ENCODE assay signal across 22 cellular contexts in genomic region chrX:133490955-133491354, GRCh38.
"Had no signal": no experiment of that assay in that cellular context is flagged by ENCODE, and none has a peak within 500 bp of the region (broad histone marks: within the 10 kb centered on the region; RNA-seq: fewer than 3 reads in every experiment).

No MANE protein-coding gene starts in this region.

- H3K27me3 ChIP-seq: colonic mucosa, esophagus squamous epithelium, gastrocnemius medialis, heart right ventricle, left lung had no signal

- H3K4me3 Mint-ChIP-seq: dendritic cell treated with granulocyte-macrophage colony-stimulating factor and Interleukin-4, amounts not matched to agents 40 ng/mL and 50 ng/mL, for 4 days; effector memory CD8-positive, alpha-beta T cell; endodermal cell; mesothelial cell of epicardium had no signal

- H3K36me3 Mint-ChIP-seq: mesothelial cell of epicardium had no signal

- H3K36me3 ChIP-seq: colonic mucosa, esophagus squamous epithelium, gastrocnemius medialis, heart right ventricle, left lung, lower lobe of right lung had no signal

- H3K4me3 ChIP-seq: colonic mucosa, esophagus squamous epithelium, gastrocnemius medialis, heart right ventricle, left lung, lower lobe of right lung had no signal

- H3K9me3 Mint-ChIP-seq: dendritic cell treated with granulocyte-macrophage colony-stimulating factor and Interleukin-4, amounts not matched to agents 40 ng/mL and 50 ng/mL, for 4 days; effector memory CD8-positive, alpha-beta T cell; mesothelial cell of epicardium had no signal

- ATAC-seq: effector memory CD8-positive, alpha-beta T cell; esophagus mucosa; gastrocnemius medialis; heart right ventricle; left lung; left ventricle myocardium superior; lower lobe of right lung had no signal

- H3K9me3 ChIP-seq: colonic mucosa, esophagus squamous epithelium, gastrocnemius medialis, heart right ventricle, left lung, lower lobe of right lung had no signal

- H3K27ac Mint-ChIP-seq: dendritic cell treated with granulocyte-macrophage colony-stimulating factor and Interleukin-4, amounts not matched to agents 40 ng/mL and 50 ng/mL, for 4 days; effector memory CD8-positive, alpha-beta T cell; endodermal cell; mesothelial cell of epicardium had no signal

- DNase-seq: colonic mucosa; cortex of kidney; effector CD8-positive, alpha-beta T cell; effector memory CD8-positive, alpha-beta T cell; endodermal cell; erythroblast; esophagus squamous epithelium; foreskin fibroblast; foreskin melanocyte; gastrocnemius medialis; glutamatergic neuron; head of caudate nucleus; heart right ventricle; hippocampal formation; left lung; left ventricle myocardium superior; lower lobe of right lung; mesenchymal stem cell had no signal

- H3K27ac ChIP-seq: colonic mucosa, epithelial cell of prostate, esophagus squamous epithelium, gastrocnemius medialis, heart right ventricle, left lung, lower lobe of right lung had no signal
